2 cellular contexts compared by ENCODE assay signal in genomic region chr2:219031005-219031738, GRCh38.
TF ChIP-seq lines count a peak whose summit lies in the region.

No MANE protein-coding gene starts in this region.

TF ChIP-seq in HepG2, 621 proteins besides CTCF, POLR2A, EP300 and RAD21:
- TF ChIP-seq ZNF790 (CRISPR knock-in tag; IDR thresholded peaks at IDR 0.05; ENCODE audit: borderline replicate concordance) (no peak), EZH2 (conservative IDR thresholded peaks at IDR 0.05; ENCODE audit: low read depth, low read length) (peak; percentile 79; the same call in 1 of the 2 replicates), MAX (IDR thresholded peaks at IDR 0.05) (peak; percentile 47; the same call in 1 of the 2 replicates)

TF ChIP-seq in GM12891, 5 proteins besides CTCF, POLR2A, EP300 and RAD21:
- TF ChIP-seq SPI1 (IDR thresholded peaks at IDR 0.05; ENCODE audit: low read depth, low read length): no peak
- TF ChIP-seq POLR2AphosphoS5 (IDR thresholded peaks at IDR 0.05; ENCODE audit: low read depth, low read length): no peak
- TF ChIP-seq PAX5 (IDR thresholded peaks at IDR 0.05; ENCODE audit: insufficient read depth, low read length, severe bottlenecking): no peak
- no peak for TF ChIP-seq TAF1 (IDR thresholded peaks at IDR 0.05; ENCODE audit: low read depth, low read length)
- TF ChIP-seq POU2F2 (IDR thresholded peaks at IDR 0.05; ENCODE audit: low read depth, low read length): no peak
